9 cellular contexts compared by ENCODE assay signal in the genomic region with DNA sequence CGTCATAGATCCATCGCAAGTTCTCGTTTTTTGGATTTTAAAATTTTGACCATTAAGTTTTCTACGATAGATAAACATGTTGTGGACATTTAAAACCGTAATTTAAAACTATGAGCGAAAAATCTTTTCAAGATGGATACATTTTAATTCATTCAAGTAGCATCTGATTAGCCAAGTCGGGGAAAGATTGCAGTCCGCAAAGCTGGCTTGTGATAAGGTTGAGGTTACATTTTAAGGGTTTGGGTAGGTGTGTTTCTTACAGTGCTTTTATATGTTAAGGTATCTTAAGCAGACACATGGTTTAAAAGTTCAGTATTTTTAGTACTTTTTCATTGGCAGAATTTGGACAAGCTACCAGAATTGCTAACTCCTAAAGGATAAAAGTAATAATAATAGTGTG. TPM values are rescaled to one million over a fixed set of nuclear protein-coding genes. Genes with fewer than 3 reads are reported as not detected.
A peak's percentile ranks its signal among the peaks of the same experiment; 100 is the strongest.
DNase-seq lines count a peak whose midpoint lies in the region; ATAC-seq and TF ChIP-seq lines count a peak whose summit lies in the region.
"Had no signal": no experiment of that assay in that cellular context is flagged by ENCODE, and none has a peak within 500 bp of the region (broad histone marks: within the 10 kb centered on the region; RNA-seq: fewer than 3 reads in every experiment).

No MANE protein-coding gene starts in this region.

- no peak overlapping the region for H3K27ac ChIP-seq in GM23338 (ENCODE audit: low read depth)

- no peak overlapping the region for H2AFZ ChIP-seq in GM23338

- peak overlapping the region; percentile 89 for H3K4me2 ChIP-seq in GM23338

- H3K4me3 ChIP-seq in GM23338, result peak overlapping the region; percentile 86
- H3K4me3 ChIP-seq in retinal pigment epithelial cell (ENCODE audit: low read length), result peak overlapping the region; percentile 79

- peaks cover 19% of the 10 kb centered on the region for H3K4me1 ChIP-seq in GM23338 (ENCODE audit: insufficient read depth)

- H3K27me3 ChIP-seq in GM23338 (ENCODE audit: insufficient read depth), result no peaks in the 10 kb centered on the region

- DNase-seq in GM23338 (ENCODE audit: low spot score), result no peak
- no peak for DNase-seq in T-helper 17 cell
- peak; percentile 30 for DNase-seq in fibroblast of peridontal ligament (ENCODE audit: extremely low read depth)
- DNase-seq in retinal pigment epithelial cell (ENCODE audit: low read depth), result no peak
- DNase-seq in DMS79 treated with DMSO at 0.1 percent for 48 hours (lab: John Stamatoyannopoulos, UW), result no peak
- DNase-seq in GM13977 (ENCODE audit: low spot score), result no peak
- DNase-seq in NCI-H187 treated with DMSO at 0.1 percent for 48 hours (lab: John Stamatoyannopoulos, UW), result no peak
- DNase-seq: MV-4-11 had no signal

- peaks cover 88% of the 10 kb centered on the region for H3K79me2 ChIP-seq in GM23338 (replicated peaks; ENCODE audit: insufficient read depth)

- in situ Hi-C loops in GM13977 (cut with MboI; ENCODE audit: low pct_unique_long_range_greater_than_20kb, low sequenced_read_pairs, unreplicated experiment), result no loop called here

- no peaks in the 10 kb centered on the region for H3K9me2 ChIP-seq in GM23338 (ENCODE audit: insufficient read depth)

- no peaks in the 10 kb centered on the region for H3K36me3 ChIP-seq in GM23338 (ENCODE audit: insufficient read depth)

- H3K4me1 Mint-ChIP-seq in GM23338 (peaks cover 20% of the 10 kb centered on the region; the same call in 2 of the 3 replicates), T-helper 17 cell (peaks cover 42% of the 10 kb centered on the region)

- H3K27me3 Mint-ChIP-seq in GM23338 (ENCODE audit: insufficient read depth, low read depth, poor library complexity) (peaks cover 13% of the 10 kb centered on the region), T-helper 17 cell (no peaks in the 10 kb centered on the region)

- H3K9me3 ChIP-seq in T-helper 17 cell (ENCODE audit: control insufficient read depth, low read length, poor library complexity, severe bottlenecking), result no peaks in the 10 kb centered on the region

- H3F3A ChIP-seq in GM23338 (replicated peaks; ENCODE audit: low read depth), result 0 out of 2 replicates have a peak, but pooled peaks cover 3% of the 10 kb centered on the region

- H4K20me1 ChIP-seq in GM23338 (replicated peaks; ENCODE audit: insufficient read depth), result peaks cover 55% of the 10 kb centered on the region

- H3K27ac Mint-ChIP-seq in GM23338 (peak overlapping the region; percentile 93), T-helper 17 cell (peak overlapping the region; percentile 99)

- peak overlapping the region; percentile 93 for H3K4me3 Mint-ChIP-seq in GM23338
- peak overlapping the region; percentile 96 for H3K4me3 Mint-ChIP-seq in T-helper 17 cell

- TF ChIP-seq CTCF in GM23338 (conservative IDR thresholded peaks at IDR 0.05; ENCODE audit: low read depth in 2 of 2) (no peak), retinal pigment epithelial cell (conservative IDR thresholded peaks at IDR 0.05; ENCODE audit: low read depth, low read length) (no peak), GM13977 (IDR thresholded peaks at IDR 0.05; ENCODE audit: extremely low read depth, insufficient read depth, missing control alignments) (no peak)

- no peaks in the 10 kb centered on the region for H3K9me3 Mint-ChIP-seq in GM23338

- H3K36me3 Mint-ChIP-seq in GM23338 (ENCODE audit: low read depth), result peaks cover 31% of the 10 kb centered on the region; the same call in 2 of the 3 replicates
- no peaks in the 10 kb centered on the region for H3K36me3 Mint-ChIP-seq in T-helper 17 cell (ENCODE audit: low read depth)

- ATAC-seq in GM23338 (no peak), T-helper 17 cell (no peak), GM21360 (IDR thresholded peaks at IDR 0.05; ENCODE audit: unreplicated experiment) (no peak)

TF ChIP-seq in GM23338, 12 proteins besides CTCF, POLR2A, EP300 and RAD21 (continues in another document):
- TF ChIP-seq POLR2AphosphoS5 (IDR thresholded peaks at IDR 0.05; ENCODE audit: low read depth) (no peak), CREB1 (CRISPR knock-in tag; IDR thresholded peaks at IDR 0.05; ENCODE audit: low read depth) (no peak), STAT1 (IDR thresholded peaks at IDR 0.05; ENCODE audit: unreplicated experiment) (no peak), ZNF331 (CRISPR knock-in tag; IDR thresholded peaks at IDR 0.05; ENCODE audit: low read depth) (no peak), NANOG (IDR thresholded peaks at IDR 0.05; ENCODE audit: borderline replicate concordance) (no peak), EZH2 (IDR thresholded peaks at IDR 0.05; ENCODE audit: low read depth, unreplicated experiment) (no peak)
- TF ChIP-seq, protein P1, sequence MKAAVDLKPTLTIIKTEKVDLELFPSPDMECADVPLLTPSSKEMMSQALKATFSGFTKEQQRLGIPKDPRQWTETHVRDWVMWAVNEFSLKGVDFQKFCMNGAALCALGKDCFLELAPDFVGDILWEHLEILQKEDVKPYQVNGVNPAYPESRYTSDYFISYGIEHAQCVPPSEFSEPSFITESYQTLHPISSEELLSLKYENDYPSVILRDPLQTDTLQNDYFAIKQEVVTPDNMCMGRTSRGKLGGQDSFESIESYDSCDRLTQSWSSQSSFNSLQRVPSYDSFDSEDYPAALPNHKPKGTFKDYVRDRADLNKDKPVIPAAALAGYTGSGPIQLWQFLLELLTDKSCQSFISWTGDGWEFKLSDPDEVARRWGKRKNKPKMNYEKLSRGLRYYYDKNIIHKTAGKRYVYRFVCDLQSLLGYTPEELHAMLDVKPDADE (IDR thresholded peaks at IDR 0.05), result no peak
- TF ChIP-seq, protein P2, sequence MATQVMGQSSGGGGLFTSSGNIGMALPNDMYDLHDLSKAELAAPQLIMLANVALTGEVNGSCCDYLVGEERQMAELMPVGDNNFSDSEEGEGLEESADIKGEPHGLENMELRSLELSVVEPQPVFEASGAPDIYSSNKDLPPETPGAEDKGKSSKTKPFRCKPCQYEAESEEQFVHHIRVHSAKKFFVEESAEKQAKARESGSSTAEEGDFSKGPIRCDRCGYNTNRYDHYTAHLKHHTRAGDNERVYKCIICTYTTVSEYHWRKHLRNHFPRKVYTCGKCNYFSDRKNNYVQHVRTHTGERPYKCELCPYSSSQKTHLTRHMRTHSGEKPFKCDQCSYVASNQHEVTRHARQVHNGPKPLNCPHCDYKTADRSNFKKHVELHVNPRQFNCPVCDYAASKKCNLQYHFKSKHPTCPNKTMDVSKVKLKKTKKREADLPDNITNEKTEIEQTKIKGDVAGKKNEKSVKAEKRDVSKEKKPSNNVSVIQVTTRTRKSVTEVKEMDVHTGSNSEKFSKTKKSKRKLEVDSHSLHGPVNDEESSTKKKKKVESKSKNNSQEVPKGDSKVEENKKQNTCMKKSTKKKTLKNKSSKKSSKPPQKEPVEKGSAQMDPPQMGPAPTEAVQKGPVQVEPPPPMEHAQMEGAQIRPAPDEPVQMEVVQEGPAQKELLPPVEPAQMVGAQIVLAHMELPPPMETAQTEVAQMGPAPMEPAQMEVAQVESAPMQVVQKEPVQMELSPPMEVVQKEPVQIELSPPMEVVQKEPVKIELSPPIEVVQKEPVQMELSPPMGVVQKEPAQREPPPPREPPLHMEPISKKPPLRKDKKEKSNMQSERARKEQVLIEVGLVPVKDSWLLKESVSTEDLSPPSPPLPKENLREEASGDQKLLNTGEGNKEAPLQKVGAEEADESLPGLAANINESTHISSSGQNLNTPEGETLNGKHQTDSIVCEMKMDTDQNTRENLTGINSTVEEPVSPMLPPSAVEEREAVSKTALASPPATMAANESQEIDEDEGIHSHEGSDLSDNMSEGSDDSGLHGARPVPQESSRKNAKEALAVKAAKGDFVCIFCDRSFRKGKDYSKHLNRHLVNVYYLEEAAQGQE (IDR thresholded peaks at IDR 0.05; ENCODE audit: unreplicated experiment), result no peak

RNA-seq across cellular contexts. Expression of a gene that starts 1.2 kb away (rescaled TPM):
- 108 and 110 TPM in 2 replicates for total RNA-seq in GM23338 (2014; rRNA removed; shearing (Covaris generic))
- polyA plus RNA-seq in GM23338 (2016; fragmentation: Nextera tagmentation; extraction: Ambion mirVana), result 107 and 121 TPM in 2 replicates
- 100 to 1,000 TPM; 159 to 160 TPM for total RNA-seq in T-helper 17 cell

RNA-seq across cellular contexts. Expression of a gene that starts 33.3 kb away (rescaled TPM):
- total RNA-seq in GM23338 (2014; rRNA removed; shearing (Covaris generic)), result 104 and 108 TPM in 2 replicates
- polyA plus RNA-seq in GM23338 (2016; fragmentation: Nextera tagmentation; extraction: Ambion mirVana), result 136 and 151 TPM in 2 replicates
- total RNA-seq in T-helper 17 cell, result 10 to 100 TPM; 26.9 to 34.6 TPM

RNA-seq across cellular contexts. Expression of a gene that starts 35.5 kb away (rescaled TPM):
- total RNA-seq in GM23338 (2014; rRNA removed; shearing (Covaris generic)), result 73.0 and 97.0 TPM in 2 replicates
- 40.2 and 44.1 TPM in 2 replicates for polyA plus RNA-seq in GM23338 (2016; fragmentation: Nextera tagmentation; extraction: Ambion mirVana)
- total RNA-seq in T-helper 17 cell, result 100 to 1,000 TPM; 200 to 292 TPM
